26 cellular contexts compared by ENCODE assay signal in genomic region chr2:72263781-72264060, GRCh38.
DNase-seq lines count a peak whose midpoint lies in the region; ATAC-seq, FAIRE-seq and TF ChIP-seq lines count a peak whose summit lies in the region.
"Had no signal": no experiment of that assay in that cellular context is flagged by ENCODE, and none has a peak within 500 bp of the region (broad histone marks: within the 10 kb centered on the region; RNA-seq: fewer than 3 reads in every experiment).

No MANE protein-coding gene starts in this region.

- FAIRE-seq in kidney (lab: Jason Lieb, UNC): no peak
- FAIRE-seq: small intestine had no signal

- no peak overlapping the region for H2AFZ ChIP-seq in PC-3 (ENCODE audit: low read length)

- peak overlapping the region; percentile 23 for H3K4me2 ChIP-seq in PC-3 (ENCODE audit: low read length)

- no peak for TF ChIP-seq CTCF in right atrium auricular region (IDR thresholded peaks at IDR 0.05)
- TF ChIP-seq CTCF in PC-3 (conservative IDR thresholded peaks at IDR 0.05; ENCODE audit: low read depth, low read length): no peak
- no peak for TF ChIP-seq CTCF in kidney (IDR thresholded peaks at IDR 0.05; ENCODE audit: borderline replicate concordance, extremely low read depth, insufficient read depth)

- H3K27me3 ChIP-seq in right atrium auricular region (no peaks in the 10 kb centered on the region), PC-3 (ENCODE audit: low read length) (no peaks in the 10 kb centered on the region)
- H3K27me3 ChIP-seq: brain microvascular endothelial cell, esophagus muscularis mucosa had no signal

- CTCF ChIA-PET in PC-3 (lab: Charles Lee): no interaction called here

- H3K36me3 ChIP-seq in right atrium auricular region (no peaks in the 10 kb centered on the region), PC-3 (ENCODE audit: low read depth, low read length) (no peaks in the 10 kb centered on the region), kidney (ENCODE audit: control insufficient read depth in 1 of 2, insufficient read depth in 2 of 2, low read length in 2 of 2) (no peaks in the 10 kb centered on the region)
- H3K36me3 ChIP-seq: brain microvascular endothelial cell, esophagus muscularis mucosa had no signal

- no peaks in the 10 kb centered on the region for H3K9me2 ChIP-seq in PC-3 (replicated peaks; ENCODE audit: low read length)

- no peaks in the 10 kb centered on the region for H4K20me1 ChIP-seq in PC-3 (ENCODE audit: low read length)

- H3K4me1 ChIP-seq in right atrium auricular region: peaks cover 0 to 6% of the 10 kb centered on the region in 2 donors
- H3K4me1 ChIP-seq in PC-3 (ENCODE audit: insufficient read depth, low read length): peaks cover 13% of the 10 kb centered on the region
- H3K4me1 ChIP-seq in kidney (ENCODE audit: control insufficient read depth in 1 of 2, insufficient read depth in 1 of 2, low read depth in 1 of 2, low read length in 2 of 2): no peaks in the 10 kb centered on the region

- H3F3A ChIP-seq in PC-3 (ENCODE audit: low read length, unreplicated experiment): no peaks in the 10 kb centered on the region

- H3K79me2 ChIP-seq in PC-3 (ENCODE audit: low read length): no peaks in the 10 kb centered on the region

- no peak overlapping the region for H3K4me3 ChIP-seq in right atrium auricular region
- H3K4me3 ChIP-seq in PC-3 (ENCODE audit: low read length): no peak overlapping the region
- H3K4me3 ChIP-seq in kidney (ENCODE audit: low read length in 2 of 2): no peak overlapping the region
- H3K4me3 ChIP-seq: esophagus muscularis mucosa had no signal

- no TSS peak for BruUV-seq in PC-3 (replicated peaks; lab: Mats Ljungman, UMichigan)

- no peak overlapping the region for H3K9ac ChIP-seq in PC-3 (ENCODE audit: low read length)
- no peak overlapping the region for H3K9ac ChIP-seq in kidney (ENCODE audit: low read length in 2 of 2)

- H3K27ac ChIP-seq in right atrium auricular region (no peak overlapping the region), PC-3 (ENCODE audit: low read length) (peak overlapping the region; percentile 21; the same call in 1 of the 2 replicates), kidney (ENCODE audit: low read depth in 2 of 2, low read length in 2 of 2) (no peak overlapping the region)
- H3K27ac ChIP-seq: brain microvascular endothelial cell, esophagus muscularis mucosa had no signal

- ATAC-seq in Right ventricle myocardium inferior (peak; percentile 44), PC-3 (peak; percentile 90), GM18907 (IDR thresholded peaks at IDR 0.05; ENCODE audit: unreplicated experiment) (no peak)
- ATAC-seq: activated CD8-positive, alpha-beta T cell treated with anti-CD3 and anti-CD28 coated beads for 36 hours; activated naive CD8-positive, alpha-beta T cell treated with anti-CD3 and anti-CD28 coated beads, Interleukin-2, amount 50 U/mL, for 24 hours; Panc1 had no signal

- POLR2A ChIA-PET in PC-3 (lab: Charles Lee; ENCODE audit: unreplicated experiment): no interaction called here

- intact Hi-C loops in Right ventricle myocardium inferior (cut with DNase I) (no loop called here), PC-3 (cut with micrococcal nuclease) (no loop called here), head of caudate nucleus (cut with DNase I) (no loop called here), kidney (cut with DNase I) (no loop called here)

- DNase-seq in Right ventricle myocardium inferior (ENCODE audit: missing footprints) (no peak), right atrium auricular region (ENCODE audit: low spot score) (no peak), PC-3 (no peak), head of caudate nucleus (peak in 29 of 42 donors; percentile 3 to 68 (median 17)), pons (ENCODE audit: low spot score) (peak; percentile 50), kidney (no peak), SW480 (ENCODE audit: low spot score) (no peak)
- DNase-seq: ACHN; activated CD4-positive, CD25-positive, alpha-beta regulatory T cell treated with anti-CD3 and anti-CD28 coated beads, Interleukin-2, amount 50 U/mL, for 72 hours; activated CD8-positive, alpha-beta T cell treated with anti-CD3 and anti-CD28 coated beads for 36 hours; activated effector memory CD4-positive, alpha-beta T cell treated with anti-CD3 and anti-CD28 coated beads, Interleukin-2, amount 50 U/mL, for 16 hours; activated naive CD8-positive, alpha-beta T cell treated with anti-CD3 and anti-CD28 coated beads, Interleukin-2, amount 50 U/mL, for 24 hours; activated T-cell treated with anti-CD3 and anti-CD28 coated beads for 4 hours; brain microvascular endothelial cell; Calu3; effector CD8-positive, alpha-beta T cell; islet precursor cell; mammary epithelial cell; NCI-H2107; NCI-H510A treated with DMSO at 0.1 percent for 48 hours; small intestine; stimulated activated CD4-positive, alpha-beta T cell treated with anti-CD3 and anti-CD28 coated beads, Interleukin-1b, Interleukin-23, amount 100 ng/mL, for 48 hours; T-helper 1 cell had no signal

- H3K9me3 ChIP-seq in right atrium auricular region (no peaks in the 10 kb centered on the region), PC-3 (ENCODE audit: low read length) (no peaks in the 10 kb centered on the region), kidney (ENCODE audit: control insufficient read depth in 1 of 2, low read length in 2 of 2) (no peaks in the 10 kb centered on the region)
- H3K9me3 ChIP-seq: esophagus muscularis mucosa had no signal

Comparison
In these comparisons a context has a peak if more than half of its experiments do, and no peak if none do; other contexts are left out.
1. DNase-seq: peak in head of caudate nucleus (29 of 42) and pons (single experiment); none in Right ventricle myocardium inferior (single experiment), right atrium auricular region (single experiment), PC-3 (single experiment), kidney (single experiment) and SW480 (single experiment).